Comparison of ENCODE assay signal across 17 cellular contexts in the genomic region with DNA sequence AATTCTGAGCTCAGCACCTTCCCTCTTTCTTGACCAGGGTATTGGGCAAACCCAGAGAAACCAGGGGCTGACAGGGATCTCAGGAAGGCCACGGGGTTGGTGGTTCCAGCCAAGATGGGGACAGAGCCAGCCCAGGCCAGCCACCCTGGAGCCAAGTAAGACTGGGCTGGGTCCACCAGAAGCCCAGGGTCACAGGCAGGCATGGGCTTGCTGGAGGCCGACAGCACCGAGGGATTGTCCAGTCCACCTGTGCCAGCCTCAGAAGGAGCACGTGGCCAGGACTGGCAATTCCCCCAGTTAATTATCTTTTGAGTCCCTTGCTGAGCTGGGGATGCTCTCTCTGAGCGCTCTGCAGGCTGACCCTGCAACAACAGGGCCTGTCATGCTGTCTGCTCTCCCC.
DNase-seq lines count a peak whose midpoint lies in the region; ATAC-seq and TF ChIP-seq lines count a peak whose summit lies in the region.
"Had no signal": no experiment of that assay in that cellular context is flagged by ENCODE, and none has a peak within 500 bp of the region (broad histone marks: within the 10 kb centered on the region; RNA-seq: fewer than 3 reads in every experiment).

No MANE protein-coding gene starts in this region.

- H3K9me3 Mint-ChIP-seq in stimulated activated effector memory CD8-positive, alpha-beta T cell treated with anti-CD3 and anti-CD28 coated beads, Interleukin-12 subunit alpha, Interleukin-12 subunit beta, amount 100 ng/mL, for 72 hours, result no peaks in the 10 kb centered on the region
- no peaks in the 10 kb centered on the region for H3K9me3 Mint-ChIP-seq in Calu3 (ENCODE audit: low read depth, unreplicated experiment)

- BruUV-seq in Calu3 (replicated peaks; lab: Mats Ljungman, UMichigan), result no TSS peak

- H3K4me2 ChIP-seq in SK-N-SH, result no peak overlapping the region

- in situ Hi-C loops in brain microvascular endothelial cell (cut with HindIII; ENCODE audit: low pct_ligation_motif_present, low sequenced_read_pairs), result no loop called here

- peaks cover 52% of the 10 kb centered on the region for H4K20me1 ChIP-seq in SK-N-SH (ENCODE audit: insufficient read depth)

- TF ChIP-seq EP300 in SK-N-SH (IDR thresholded peaks at IDR 0.05; ENCODE audit: borderline replicate concordance in 1 of 2, low read depth in 1 of 2, low read length in 1 of 2), result no peak

- peak overlapping the region; percentile 17 for H3K27ac Mint-ChIP-seq in stimulated activated effector memory CD8-positive, alpha-beta T cell treated with anti-CD3 and anti-CD28 coated beads, Interleukin-12 subunit alpha, Interleukin-12 subunit beta, amount 100 ng/mL, for 72 hours
- no peak overlapping the region for H3K27ac Mint-ChIP-seq in Calu3 (ENCODE audit: unreplicated experiment)
- H3K27ac Mint-ChIP-seq: H9 had no signal

- WGBS in SK-N-SH (ENCODE audit: low lambda C conversion rate), result 80% methylated on average over 1 of the region's 5 CpGs

- no peaks in the 10 kb centered on the region for H3K9me3 ChIP-seq in SK-N-SH
- H3K9me3 ChIP-seq: Caco-2 had no signal

- no peak overlapping the region for H2AFZ ChIP-seq in SK-N-SH (ENCODE audit: low read depth)

- no peak for TF ChIP-seq CTCF in SK-N-SH (IDR thresholded peaks at IDR 0.05)
- no peak for TF ChIP-seq CTCF in brain microvascular endothelial cell (IDR thresholded peaks at IDR 0.05; ENCODE audit: low read depth, low read length, missing control alignments)
- TF ChIP-seq CTCF in Calu3 (IDR thresholded peaks at IDR 0.05; ENCODE audit: unreplicated experiment), result no peak

- peaks cover 5 to 76% of the 10 kb centered on the region in 2 experiments; a peak in 3 of 4 replicates for H3K4me1 ChIP-seq in SK-N-SH (ENCODE audit: control insufficient read depth in 1 of 2, insufficient read depth in 2 of 2, low read depth in 1 of 2, low read length in 1 of 2)
- H3K4me1 ChIP-seq: Caco-2 had no signal

- POLR2A ChIA-PET in SK-N-SH (lab: Yijun Ruan, JAX), result interaction anchor here (0.9 to 1.1 kb wide), 4 partner anchors 18 to 73 kb away, joined by 3 read pairs; no protein-coding TSS in a partner anchor

- H3K27ac ChIP-seq in SK-N-SH (ENCODE audit: low read depth in 2 of 2, low read length in 1 of 2), result peak overlapping the region in 1 of 2 experiments; percentile 99; a peak in 2 of 4 replicates
- H3K27ac ChIP-seq in layer of hippocampus (ENCODE audit: low read depth, low read length), result peak overlapping the region; percentile 27
- no peak overlapping the region for H3K27ac ChIP-seq in brain microvascular endothelial cell

- no peak for ATAC-seq in SK-N-SH treated with all-trans-retinoic acid at 6 μM for 48 hours
- no peak for ATAC-seq in stimulated activated effector memory CD8-positive, alpha-beta T cell treated with anti-CD3 and anti-CD28 coated beads, Interleukin-12 subunit alpha, Interleukin-12 subunit beta, amount 100 ng/mL, for 72 hours

- no peak for DNase-seq in SK-N-SH
- DNase-seq in anterior cingulate cortex (lab: John Stamatoyannopoulos, UW), result peak in 37 of 58 donors; percentile 18 to 74 (median 52)
- no peak for DNase-seq in stimulated activated effector memory CD8-positive, alpha-beta T cell treated with anti-CD3 and anti-CD28 coated beads, Interleukin-12 subunit alpha, Interleukin-12 subunit beta, amount 100 ng/mL, for 72 hours (ENCODE audit: low spot score in 2 of 2)
- DNase-seq in brain microvascular endothelial cell, result no peak
- DNase-seq in Calu3, result no peak
- DNase-seq in SW 1271 (lab: John Stamatoyannopoulos, UW), result no peak
- DNase-seq: 8988T, Caco-2, DMS53, H9, IMR-90, Kasumi-1, NCI-H1105 treated with DMSO at 0.1 percent for 48 hours, NCI-H187, NCI-H774 had no signal

- H3K4me1 Mint-ChIP-seq in stimulated activated effector memory CD8-positive, alpha-beta T cell treated with anti-CD3 and anti-CD28 coated beads, Interleukin-12 subunit alpha, Interleukin-12 subunit beta, amount 100 ng/mL, for 72 hours, result peaks cover 13% of the 10 kb centered on the region
- no peaks in the 10 kb centered on the region for H3K4me1 Mint-ChIP-seq in Calu3 (ENCODE audit: low read depth, unreplicated experiment)

- no peaks in the 10 kb centered on the region for H3K9me2 ChIP-seq in SK-N-SH

- peaks cover 42% of the 10 kb centered on the region for H3K79me2 ChIP-seq in SK-N-SH (ENCODE audit: insufficient read depth)

- H3K36me3 ChIP-seq in SK-N-SH (replicated peaks in 1 of 2; ENCODE audit: control insufficient read depth in 1 of 2, insufficient read depth in 2 of 2, low read length in 1 of 2), result peaks cover 13 to 20% of the 10 kb centered on the region in 2 experiments
- H3K36me3 ChIP-seq in brain microvascular endothelial cell (replicated peaks), result peaks cover 24% of the 10 kb centered on the region

- H3K27me3 Mint-ChIP-seq in Calu3 (ENCODE audit: unreplicated experiment), result no peaks in the 10 kb centered on the region

- CTCF ChIA-PET in SK-N-SH (lab: Yijun Ruan, JAX), result interaction anchor here (0.7 to 1.3 kb wide), 5 partner anchors 12 to 69 kb away, joined by 3 to 6 read pairs (median 3); no protein-coding TSS in a partner anchor
- CTCF ChIA-PET in Calu3 (lab: Charles Lee), result interaction anchor here (1.1 kb wide), 1 partner anchor 22 kb away, joined by 3 read pairs; no protein-coding TSS in a partner anchor

- H3K27me3 ChIP-seq in SK-N-SH (ENCODE audit: insufficient read depth), result no peaks in the 10 kb centered on the region
- no peaks in the 10 kb centered on the region for H3K27me3 ChIP-seq in layer of hippocampus (ENCODE audit: control insufficient read depth, insufficient read depth, low read length)
- H3K27me3 ChIP-seq in brain microvascular endothelial cell (replicated peaks), result no peaks in the 10 kb centered on the region

- no peak overlapping the region for H3K9ac ChIP-seq in SK-N-SH

- intact Hi-C loops in Calu3 (cut with micrococcal nuclease; ENCODE audit: unreplicated experiment), result no loop called here

- H3K4me3 ChIP-seq in SK-N-SH (ENCODE audit: low read depth in 2 of 2, low read length in 1 of 2) (no peak overlapping the region), brain microvascular endothelial cell (ENCODE audit: low read depth, low read length) (no peak overlapping the region)

- peaks cover 9% of the 10 kb centered on the region for H3F3A ChIP-seq in SK-N-SH (replicated peaks; ENCODE audit: insufficient read depth)

- H3K4me3 Mint-ChIP-seq in stimulated activated effector memory CD8-positive, alpha-beta T cell treated with anti-CD3 and anti-CD28 coated beads, Interleukin-12 subunit alpha, Interleukin-12 subunit beta, amount 100 ng/mL, for 72 hours, result no peak overlapping the region
- H3K4me3 Mint-ChIP-seq in Calu3 (ENCODE audit: low read depth, unreplicated experiment), result no peak overlapping the region
- H3K4me3 Mint-ChIP-seq: H9 had no signal

- H3K36me3 Mint-ChIP-seq in stimulated activated effector memory CD8-positive, alpha-beta T cell treated with anti-CD3 and anti-CD28 coated beads, Interleukin-12 subunit alpha, Interleukin-12 subunit beta, amount 100 ng/mL, for 72 hours, result peaks cover 75% of the 10 kb centered on the region
- no peaks in the 10 kb centered on the region for H3K36me3 Mint-ChIP-seq in Calu3 (ENCODE audit: insufficient read depth, unreplicated experiment)

- no peak for TF ChIP-seq RAD21 in SK-N-SH (IDR thresholded peaks at IDR 0.05; ENCODE audit: low read length)

TF ChIP-seq in SK-N-SH, 30 proteins besides CTCF, POLR2A, EP300 and RAD21:
- no peak for TF ChIP-seq SMC3 (IDR thresholded peaks at IDR 0.05; ENCODE audit: low read depth, low read length)
- no peak for TF ChIP-seq EZH2phosphoT487 (IDR thresholded peaks at IDR 0.05; ENCODE audit: borderline replicate concordance, low read depth)
- TF ChIP-seq MXI1 (IDR thresholded peaks at IDR 0.05; ENCODE audit: low read depth, low read length), result peak; percentile 24; the same call in 1 of the 2 replicates

TF ChIP-seq in SK-N-SH treated with all-trans-retinoic acid at 6 μM for 48 hours, 23 proteins besides CTCF, POLR2A, EP300 and RAD21 (continues in another document):
- TF ChIP-seq, protein P1, sequence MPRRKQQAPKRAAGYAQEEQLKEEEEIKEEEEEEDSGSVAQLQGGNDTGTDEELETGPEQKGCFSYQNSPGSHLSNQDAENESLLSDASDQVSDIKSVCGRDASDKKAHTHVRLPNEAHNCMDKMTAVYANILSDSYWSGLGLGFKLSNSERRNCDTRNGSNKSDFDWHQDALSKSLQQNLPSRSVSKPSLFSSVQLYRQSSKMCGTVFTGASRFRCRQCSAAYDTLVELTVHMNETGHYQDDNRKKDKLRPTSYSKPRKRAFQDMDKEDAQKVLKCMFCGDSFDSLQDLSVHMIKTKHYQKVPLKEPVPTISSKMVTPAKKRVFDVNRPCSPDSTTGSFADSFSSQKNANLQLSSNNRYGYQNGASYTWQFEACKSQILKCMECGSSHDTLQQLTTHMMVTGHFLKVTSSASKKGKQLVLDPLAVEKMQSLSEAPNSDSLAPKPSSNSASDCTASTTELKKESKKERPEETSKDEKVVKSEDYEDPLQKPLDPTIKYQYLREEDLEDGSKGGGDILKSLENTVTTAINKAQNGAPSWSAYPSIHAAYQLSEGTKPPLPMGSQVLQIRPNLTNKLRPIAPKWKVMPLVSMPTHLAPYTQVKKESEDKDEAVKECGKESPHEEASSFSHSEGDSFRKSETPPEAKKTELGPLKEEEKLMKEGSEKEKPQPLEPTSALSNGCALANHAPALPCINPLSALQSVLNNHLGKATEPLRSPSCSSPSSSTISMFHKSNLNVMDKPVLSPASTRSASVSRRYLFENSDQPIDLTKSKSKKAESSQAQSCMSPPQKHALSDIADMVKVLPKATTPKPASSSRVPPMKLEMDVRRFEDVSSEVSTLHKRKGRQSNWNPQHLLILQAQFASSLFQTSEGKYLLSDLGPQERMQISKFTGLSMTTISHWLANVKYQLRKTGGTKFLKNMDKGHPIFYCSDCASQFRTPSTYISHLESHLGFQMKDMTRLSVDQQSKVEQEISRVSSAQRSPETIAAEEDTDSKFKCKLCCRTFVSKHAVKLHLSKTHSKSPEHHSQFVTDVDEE (CRISPR knock-in tag; IDR thresholded peaks at IDR 0.05), result no peak
- TF ChIP-seq ISL1 (CRISPR knock-in tag; IDR thresholded peaks at IDR 0.05), result no peak
- TF ChIP-seq PPARA (CRISPR knock-in tag; IDR thresholded peaks at IDR 0.05; ENCODE audit: borderline replicate concordance), result no peak
- TF ChIP-seq BACH2 (CRISPR knock-in tag; IDR thresholded peaks at IDR 0.05; ENCODE audit: borderline replicate concordance), result no peak
- TF ChIP-seq ZNF8 (CRISPR knock-in tag; IDR thresholded peaks at IDR 0.05), result no peak
- TF ChIP-seq ZFP30 (CRISPR knock-in tag; IDR thresholded peaks at IDR 0.05), result no peak
- TF ChIP-seq SNAI2 (CRISPR knock-in tag; IDR thresholded peaks at IDR 0.05), result no peak

Comparison
In these comparisons a context has a peak if more than half of its experiments do, and no peak if none do; other contexts are left out.
1. DNase-seq: peak in anterior cingulate cortex (37 of 58); none in SK-N-SH (single experiment), stimulated activated effector memory CD8-positive, alpha-beta T cell treated with anti-CD3 and anti-CD28 coated beads, Interleukin-12 subunit alpha, Interleukin-12 subunit beta, amount 100 ng/mL, for 72 hours (0 of 2), brain microvascular endothelial cell (single experiment), Calu3 (single experiment) and SW 1271 (0 of 2).